Comparison of ENCODE assay signal across 8 cellular contexts in the genomic region with DNA sequence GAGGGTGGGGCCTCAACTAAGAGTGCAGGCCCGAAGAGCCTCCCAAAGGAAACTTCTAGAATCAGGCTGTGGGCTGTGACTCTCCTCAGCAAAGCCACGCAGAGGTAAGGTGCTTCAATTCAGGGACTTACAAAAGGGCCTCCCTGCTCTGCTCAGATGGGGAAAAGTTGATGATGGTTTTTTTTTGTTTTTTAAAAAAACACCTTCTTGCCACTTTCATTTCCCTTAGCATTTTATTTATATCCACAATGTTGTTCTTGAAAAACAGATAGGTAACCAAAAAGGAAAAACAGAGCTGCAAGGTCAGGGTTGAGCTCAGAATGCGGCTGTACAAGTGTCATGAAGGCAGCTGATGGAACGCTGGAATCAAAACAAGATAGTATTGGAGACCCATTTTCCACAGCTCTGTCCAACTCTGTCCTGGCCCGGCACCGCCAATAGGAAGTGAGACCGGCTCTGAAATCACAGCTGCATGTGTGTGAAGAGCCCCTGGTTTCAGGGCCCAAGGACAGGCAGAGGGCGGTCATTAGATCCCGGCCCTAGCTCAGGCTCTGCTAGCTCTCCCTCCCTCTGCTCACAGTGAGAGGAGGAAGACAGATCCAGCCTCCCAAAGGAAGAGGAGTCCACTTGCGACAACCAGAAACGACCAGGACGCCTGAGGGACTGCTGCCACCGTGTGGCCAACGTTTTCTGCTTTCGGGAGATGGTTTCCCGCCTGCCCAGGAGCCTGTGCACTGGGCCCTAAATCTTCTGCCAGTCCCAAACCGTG. TPM values are rescaled to one million over a fixed set of nuclear protein-coding genes. Genes with fewer than 3 reads are reported as not detected.
DNase-seq lines count a peak whose midpoint lies in the region; ATAC-seq lines count a peak whose summit lies in the region.

No MANE protein-coding gene starts in this region.

- peak overlapping the region; percentile 10 for H2BK5ac ChIP-seq in neuronal stem cell (ENCODE audit: low read length)

- peak overlapping the region; percentile 44 for H3K23ac ChIP-seq in neuronal stem cell (ENCODE audit: low read depth, low read length, poor library complexity)

- H4K91ac ChIP-seq in neuronal stem cell (ENCODE audit: low read depth, low read length, poor library complexity): no peak overlapping the region

- ATAC-seq in HG03095 (IDR thresholded peaks at IDR 0.05; ENCODE audit: unreplicated experiment): no peak

- no peak overlapping the region for H3K14ac ChIP-seq in neuronal stem cell (ENCODE audit: low read length)

- H3K27me3 ChIP-seq in neuronal stem cell (ENCODE audit: control insufficient read depth in 3 of 3, insufficient read depth in 3 of 3, low read depth in 1 of 3, low read length in 3 of 3) (no peaks in the 10 kb centered on the region), stomach smooth muscle (ENCODE audit: control insufficient read depth in 1 of 2, insufficient read depth in 2 of 2, low read length in 2 of 2) (no peaks in the 10 kb centered on the region)

- no peak overlapping the region for H2AK5ac ChIP-seq in neuronal stem cell (ENCODE audit: low read depth, low read length)

- H3K79me1 ChIP-seq in neuronal stem cell (ENCODE audit: low read depth, low read length): peaks cover 5% of the 10 kb centered on the region

- no peak overlapping the region for H2BK15ac ChIP-seq in neuronal stem cell (ENCODE audit: low read length)

- H3K9ac ChIP-seq in neuronal stem cell (ENCODE audit: low read depth, low read length, poor library complexity): no peak overlapping the region
- H3K9ac ChIP-seq in stomach smooth muscle (ENCODE audit: low read length in 2 of 2): peak overlapping the region; percentile 66 to 67

- H3K9me3 ChIP-seq in neuronal stem cell (replicated peaks in 1 of 2; ENCODE audit: control insufficient read depth in 2 of 2, insufficient read depth in 1 of 2, low read depth in 1 of 2, low read length in 2 of 2) (no peaks in the 10 kb centered on the region), stomach smooth muscle (ENCODE audit: control insufficient read depth in 2 of 2, low read length in 2 of 2) (no peaks in the 10 kb centered on the region)

- H3K36me3 ChIP-seq in neuronal stem cell (replicated peaks in 1 of 2; ENCODE audit: control insufficient read depth in 2 of 2, insufficient read depth in 2 of 2, low read length in 2 of 2) (peaks cover 29 to 75% of the 10 kb centered on the region in 2 donors), stomach smooth muscle (ENCODE audit: control insufficient read depth in 2 of 2, insufficient read depth in 2 of 2, low read length in 2 of 2) (peaks cover 18 to 20% of the 10 kb centered on the region in 2 donors)

- H2BK120ac ChIP-seq in neuronal stem cell (ENCODE audit: low read depth, low read length): no peak overlapping the region

- no peak overlapping the region for H3K4ac ChIP-seq in neuronal stem cell (ENCODE audit: low read length)

- no peak overlapping the region for H2AFZ ChIP-seq in neuronal stem cell (ENCODE audit: low read length)

- H2BK12ac ChIP-seq in neuronal stem cell (ENCODE audit: low read length): no peak overlapping the region

- no peak overlapping the region for H4K8ac ChIP-seq in neuronal stem cell (ENCODE audit: low read depth, low read length)

- DNase-seq in COLO668 (lab: John Stamatoyannopoulos, UW; ENCODE audit: unreplicated experiment): peak; percentile 54
- DNase-seq in HS-5 (ENCODE audit: low read depth): peak; percentile 41
- peak; percentile 60 for DNase-seq in SHP77 treated with DMSO at 0.1 percent for 48 hours (lab: John Stamatoyannopoulos, UW)
- DNase-seq in activated naive CD4-positive, alpha-beta T cell (lab: John Stamatoyannopoulos, UW): peak in 3 of 4 experiments; percentile 24 to 77 (median 71)
- peak; percentile 49 for DNase-seq in foreskin melanocyte
- DNase-seq in neuronal stem cell (ENCODE audit: low spot score): peak; percentile 58

- H3K27ac ChIP-seq in neuronal stem cell (replicated peaks; ENCODE audit: low read length): no peak overlapping the region
- peak overlapping the region; percentile 92 for H3K27ac ChIP-seq in stomach smooth muscle (ENCODE audit: low read length)

- no peak overlapping the region for H3K4me2 ChIP-seq in neuronal stem cell (ENCODE audit: insufficient read depth, low read length, poor library complexity, severe bottlenecking)

- H3K4me3 ChIP-seq in neuronal stem cell (ENCODE audit: low read length in 2 of 2): no peak overlapping the region
- peak overlapping the region in 1 of 2 donors; percentile 47 for H3K4me3 ChIP-seq in stomach smooth muscle (ENCODE audit: low read length in 2 of 2)

- H3K18ac ChIP-seq in neuronal stem cell (ENCODE audit: low read length): no peak overlapping the region

- no CpG with 5 or more reads among the region's 17 CpGs for WGBS in neuronal stem cell (ENCODE audit: extremely low coverage in 2 of 2, insufficient read length in 2 of 2, insufficient replicate concordance in 1 of 2), 2 donors

- H3K4me1 ChIP-seq in neuronal stem cell (ENCODE audit: control insufficient read depth in 2 of 2, insufficient read depth in 1 of 2, low read depth in 1 of 2, low read length in 2 of 2) (no peaks in the 10 kb centered on the region), stomach smooth muscle (ENCODE audit: control insufficient read depth, insufficient read depth, low read length) (peaks cover 35% of the 10 kb centered on the region)

RNA-seq across cellular contexts. Expression of gene KLF2, which starts 58.3 kb away (rescaled TPM):
- 0.13 TPM for polyA plus RNA-seq in neuronal stem cell (2013, experiment 1 of 2)
- 0.12 TPM for polyA plus RNA-seq in neuronal stem cell (2013, experiment 2 of 2)
